In genomic region chr12:83800022-83800421, GRCh38 we compare ENCODE assay signal across 10 cellular contexts.
"Had no signal": no experiment of that assay in that cellular context is flagged by ENCODE, and none has a peak within 500 bp of the region (broad histone marks: within the 10 kb centered on the region; RNA-seq: fewer than 3 reads in every experiment).

No MANE protein-coding gene starts in this region.

- H3K9me3 ChIP-seq: HAP-1 had no signal

- H3K4me1 ChIP-seq: HAP-1 had no signal

- H3K36me3 ChIP-seq: HAP-1 had no signal

- H3K4me3 ChIP-seq: GM23338, HAP-1 had no signal

- FAIRE-seq: H1, H54 had no signal

- ATAC-seq: GM23338, HCT116 had no signal

- DNase-seq: GOT3, H7, H9, HCEC 1CT, HFFc6 had no signal

- H3K4me2 ChIP-seq: GM23338 had no signal

- H2AFZ ChIP-seq: GM23338 had no signal
